Comparison of ENCODE assay signal across 23 cellular contexts in genomic region chr7:91636728-91637127, GRCh38.
"Had no signal": no experiment of that assay in that cellular context is flagged by ENCODE, and none has a peak within 500 bp of the region (broad histone marks: within the 10 kb centered on the region; RNA-seq: fewer than 3 reads in every experiment).

No MANE protein-coding gene starts in this region.

- DNase-seq: activated CD4-positive, alpha-beta T cell treated with anti-CD3 and anti-CD28 coated beads for 1 hour; activated CD4-positive, alpha-beta T cell treated with anti-CD3 and anti-CD28 coated beads for 4 hours; activated CD4-positive, alpha-beta T cell treated with anti-CD3 and anti-CD28 coated beads, Interleukin-2, amount 50 U/mL, for 1 hour; activated CD4-positive, alpha-beta T cell treated with anti-CD3 and anti-CD28 coated beads, Interleukin-2, amount 50 U/mL, for 48 hours; activated CD8-positive, alpha-beta memory T cell treated with anti-CD3 and anti-CD28 coated beads for 24 hours; activated effector memory CD4-positive, alpha-beta T cell treated with Interleukin-2 at 50 U/mL for 16 hours; activated gamma-delta T cell treated with Interleukin-2 at 50 U/mL for 16 hours; activated naive CD4-positive, alpha-beta T cell treated with anti-CD3 and anti-CD28 coated beads, Interleukin-2, amount 50 U/mL, for 16 hours; activated naive CD4-positive, alpha-beta T cell treated with Interleukin-2 at 50 U/mL for 16 hours; activated T-cell treated with anti-CD3 and anti-CD28 coated beads, Interleukin-2, amount 50 U/mL, for 4 hours; amniotic stem cell; anterior cingulate cortex; caudate nucleus; cortex of kidney; effector CD4-positive, alpha-beta T cell; effector memory CD8-positive, alpha-beta T cell; gastrocnemius medialis; glutamatergic neuron; heart left ventricle had no signal

- H3K27me3 ChIP-seq: esophagus muscularis mucosa, gastrocnemius medialis, heart left ventricle had no signal

- H3K4me1 ChIP-seq: esophagus muscularis mucosa, foreskin keratinocyte, gastrocnemius medialis had no signal

- H3K9me3 ChIP-seq: esophagus muscularis mucosa, gastrocnemius medialis, heart left ventricle had no signal

- H3K4me3 ChIP-seq: esophagus muscularis mucosa, gastrocnemius medialis, heart left ventricle had no signal

- H3K36me3 ChIP-seq: esophagus muscularis mucosa, gastrocnemius medialis, heart left ventricle had no signal

- ATAC-seq: activated CD8-positive, alpha-beta T cell treated with anti-CD3 and anti-CD28 coated beads for 36 hours; activated T-cell treated with anti-CD3 and anti-CD28 coated beads, Interleukin-2, amount 50 U/mL, for 4 hours; activated T-helper 17 cell treated with anti-CD3 and anti-CD28 coated beads, Interleukin-2, amount 50 U/mL, for 72 hours; effector memory CD8-positive, alpha-beta T cell; gastrocnemius medialis had no signal

- H3K27ac ChIP-seq: esophagus muscularis mucosa, foreskin keratinocyte, gastrocnemius medialis, heart left ventricle had no signal
